14 cellular contexts compared by ENCODE assay signal in genomic region chr5:97019435-97020117, GRCh38.
A peak's percentile ranks its signal among the peaks of the same experiment; 100 is the strongest.
DNase-seq lines count a peak whose midpoint lies in the region; ATAC-seq and TF ChIP-seq lines count a peak whose summit lies in the region.
"Had no signal": no experiment of that assay in that cellular context is flagged by ENCODE, and none has a peak within 500 bp of the region (broad histone marks: within the 10 kb centered on the region; RNA-seq: fewer than 3 reads in every experiment).

No MANE protein-coding gene starts in this region.

- H3K27ac ChIP-seq in IMR-90 (ENCODE audit: insufficient read depth, low read length) (no peak overlapping the region), thyroid gland (peak overlapping the region in 2 of 3 donors; percentile 43 to 52)
- H3K27ac ChIP-seq in CD8-positive, alpha-beta memory T cell (ENCODE audit: low read depth, low read length), result no peak overlapping the region
- H3K27ac ChIP-seq: stomach had no signal

- H2BK15ac ChIP-seq in IMR-90 (ENCODE audit: low read depth, low read length), result no peak overlapping the region

- H3K36me3 ChIP-seq in IMR-90 (ENCODE audit: control insufficient read depth, insufficient read depth, low read length), result peaks cover 7% of the 10 kb centered on the region
- H3K36me3 ChIP-seq in thyroid gland, result peaks cover 0 to 14% of the 10 kb centered on the region in 2 donors
- peaks cover 45% of the 10 kb centered on the region for H3K36me3 ChIP-seq in CD8-positive, alpha-beta memory T cell (ENCODE audit: insufficient read depth, low read length)

- DNase-seq in IMR-90, result peak; percentile 34
- no peak for DNase-seq in chondrocyte (ENCODE audit: low spot score)
- peak; percentile 79 for DNase-seq in kidney glomerular epithelial cell (lab: John Stamatoyannopoulos, UW)
- peak in 1 of 2 donors; percentile 15 for DNase-seq in thyroid gland
- no peak for DNase-seq in CD8-positive, alpha-beta memory T cell
- DNase-seq in sciatic nerve (ENCODE audit: low spot score), result no peak
- DNase-seq: activated CD4-positive, alpha-beta memory T cell treated with anti-CD3 and anti-CD28 coated beads, Interleukin-2, amount 10 ng/mL, durations not matched to agents 7 days and 5 days; activated effector memory CD4-positive, alpha-beta T cell treated with Interleukin-2 at 50 U/mL for 16 hours; CD4-positive, alpha-beta memory T cell; naive B cell; NCI-H69; stomach had no signal

- H4K91ac ChIP-seq in IMR-90 (ENCODE audit: insufficient read depth, low read depth, low read length), result no peak overlapping the region

- H3K27me3 ChIP-seq in IMR-90 (ENCODE audit: control insufficient read depth, insufficient read depth, low read length) (no peaks in the 10 kb centered on the region), thyroid gland (no peaks in the 10 kb centered on the region)
- no peaks in the 10 kb centered on the region for H3K27me3 ChIP-seq in CD8-positive, alpha-beta memory T cell (ENCODE audit: insufficient read depth, low read length, poor library complexity, severe bottlenecking)
- H3K27me3 ChIP-seq: stomach had no signal

- H4K20me1 ChIP-seq in IMR-90 (ENCODE audit: insufficient read depth, low read length), result no peaks in the 10 kb centered on the region

- TF ChIP-seq CTCF in IMR-90 (conservative IDR thresholded peaks at IDR 0.05; ENCODE audit: low read depth, low read length), result no peak
- no peak for TF ChIP-seq CTCF in chondrocyte (IDR thresholded peaks at IDR 0.05)
- no peak for TF ChIP-seq CTCF in thyroid gland (IDR thresholded peaks at IDR 0.05)

- no peak overlapping the region for H4K8ac ChIP-seq in IMR-90 (ENCODE audit: low read depth in 2 of 2, low read length in 2 of 2)

- BruUV-seq in IMR-90 (replicated peaks; lab: Mats Ljungman, UMichigan), result no TSS peak

- no peak overlapping the region for H3K9ac ChIP-seq in IMR-90 (ENCODE audit: low read depth, low read length)

- H3K23ac ChIP-seq in IMR-90 (ENCODE audit: low read depth, low read length), result no peak overlapping the region

- H3K4me1 ChIP-seq in IMR-90 (ENCODE audit: control insufficient read depth, insufficient read depth, low read length) (no peaks in the 10 kb centered on the region), thyroid gland (peaks cover 0 to 13% of the 10 kb centered on the region in 2 donors)
- peaks cover 8% of the 10 kb centered on the region for H3K4me1 ChIP-seq in CD8-positive, alpha-beta memory T cell (ENCODE audit: insufficient read depth, low read length)

- H3K9me3 ChIP-seq in IMR-90 (ENCODE audit: control insufficient read depth, insufficient read depth, low read length) (no peaks in the 10 kb centered on the region), thyroid gland (no peaks in the 10 kb centered on the region)
- H3K9me3 ChIP-seq in CD8-positive, alpha-beta memory T cell (ENCODE audit: low read length), result no peaks in the 10 kb centered on the region
- H3K9me3 ChIP-seq: stomach had no signal

- no peak overlapping the region for H3K4me2 ChIP-seq in IMR-90 (ENCODE audit: low read depth, low read length)

- no peaks in the 10 kb centered on the region for H3K79me1 ChIP-seq in IMR-90 (ENCODE audit: low read depth in 1 of 2, low read length in 2 of 2)

- H3K27ac Mint-ChIP-seq in chondrocyte (ENCODE audit: unreplicated experiment), result peak overlapping the region; percentile 14
- peak overlapping the region in 2 of 8 donors; percentile 55 to 79 for H3K27ac Mint-ChIP-seq in CD8-positive, alpha-beta memory T cell
- H3K27ac Mint-ChIP-seq: activated CD4-positive, alpha-beta memory T cell treated with anti-CD3 and anti-CD28 coated beads, Interleukin-2, amount 10 ng/mL, durations not matched to agents 7 days and 5 days; T-helper 2 cell treated with Interferon-gamma antibody and Interleukin-4, amounts not matched to agents 5 μg/mL and 100 μg/mL, for 36 hours had no signal

- TF ChIP-seq RAD21 in IMR-90 (IDR thresholded peaks at IDR 0.05; ENCODE audit: low read length), result no peak

- no peak overlapping the region for H2BK5ac ChIP-seq in IMR-90 (ENCODE audit: low read depth, low read length, poor library complexity, severe bottlenecking)

- no peaks in the 10 kb centered on the region; the same call in 1 of the 2 replicates for H3K9me1 ChIP-seq in IMR-90 (ENCODE audit: insufficient read depth, low read length)

- H4K5ac ChIP-seq in IMR-90 (ENCODE audit: low read depth, low read length), result no peak overlapping the region

- intact Hi-C loops in IMR-90 (cut with micrococcal nuclease) (no loop called here), thyroid gland (cut with DNase I) (no loop called here), sciatic nerve (cut with DNase I) (no loop called here)

- H2AFZ ChIP-seq in IMR-90 (replicated peaks; ENCODE audit: low read length, poor library complexity), result no peak overlapping the region

- no peaks in the 10 kb centered on the region for H3K27me3 Mint-ChIP-seq in chondrocyte (ENCODE audit: low read depth)
- H3K27me3 Mint-ChIP-seq in CD8-positive, alpha-beta memory T cell, result no peaks in the 10 kb centered on the region
- H3K27me3 Mint-ChIP-seq: activated CD4-positive, alpha-beta memory T cell treated with anti-CD3 and anti-CD28 coated beads, Interleukin-2, amount 10 ng/mL, durations not matched to agents 7 days and 5 days; CD4-positive, alpha-beta memory T cell; naive B cell had no signal

- ATAC-seq in IMR-90 (ENCODE audit: low read depth) (no peak), sciatic nerve (no peak), GM18870 (IDR thresholded peaks at IDR 0.05; ENCODE audit: unreplicated experiment) (no peak)

- H3K56ac ChIP-seq in IMR-90 (ENCODE audit: extremely low read depth, insufficient read depth, low read length), result no peak overlapping the region

- no peak overlapping the region for H3K14ac ChIP-seq in IMR-90 (replicated peaks; ENCODE audit: low read depth, low read length)

- CTCF ChIA-PET in IMR-90 (lab: Yijun Ruan, JAX), result no interaction called here
- CTCF ChIA-PET in CD8-positive, alpha-beta memory T cell (lab: Charles Lee), result interaction anchor here (0.7 kb wide), 1 partner anchor 141 kb away, joined by 3 read pairs; no protein-coding TSS in a partner anchor

- peaks cover 20% of the 10 kb centered on the region for H3K36me3 Mint-ChIP-seq in chondrocyte (ENCODE audit: low read depth)
- H3K36me3 Mint-ChIP-seq in CD8-positive, alpha-beta memory T cell, result peaks cover 0 to 84% (median 33%) of the 10 kb centered on the region in 3 donors

- H3K4me1 Mint-ChIP-seq in chondrocyte (ENCODE audit: low read depth), result peaks cover 9% of the 10 kb centered on the region
- H3K4me1 Mint-ChIP-seq in CD8-positive, alpha-beta memory T cell, result peaks cover 25 to 52% (median 33%) of the 10 kb centered on the region in 3 donors

- H2AK9ac ChIP-seq in IMR-90 (replicated peaks; ENCODE audit: low read depth, low read length, poor library complexity), result no peak overlapping the region

- dilution Hi-C loops in IMR-90 (cut with HindIII; ENCODE audit: low sequenced_read_pairs, unreplicated experiment), result no loop called here

- H3K9me3 Mint-ChIP-seq in chondrocyte (ENCODE audit: low read depth), result no peaks in the 10 kb centered on the region
- H3K9me3 Mint-ChIP-seq in CD8-positive, alpha-beta memory T cell, result no peaks in the 10 kb centered on the region
- H3K9me3 Mint-ChIP-seq: activated CD4-positive, alpha-beta memory T cell treated with anti-CD3 and anti-CD28 coated beads, Interleukin-2, amount 10 ng/mL, durations not matched to agents 7 days and 5 days; CD4-positive, alpha-beta memory T cell; naive B cell; T-helper 2 cell treated with Interferon-gamma antibody and Interleukin-4, amounts not matched to agents 5 μg/mL and 100 μg/mL, for 36 hours had no signal

- in situ Hi-C loops in IMR-90 (cut with MboI; ENCODE audit: low sequenced_read_pairs), result no loop called here

- H3K4me3 ChIP-seq in IMR-90 (ENCODE audit: insufficient read depth, low read depth, low read length), result no peak overlapping the region
- H3K4me3 ChIP-seq in thyroid gland (replicated peaks in 1 of 3), result no peak overlapping the region
- H3K4me3 ChIP-seq in CD8-positive, alpha-beta memory T cell (ENCODE audit: low read length), result no peak overlapping the region
- H3K4me3 ChIP-seq: stomach had no signal

- 80% methylated on average over 1 of the region's 5 CpGs; no CpG with 5 or more reads in 1 of the 2 experiments for WGBS in IMR-90 (ENCODE audit: extremely low coverage in 2 of 2, insufficient read length in 1 of 2), 2 experiments
- 47% methylated on average over 5 of the region's 5 CpGs for WGBS in thyroid gland, 2 donors

- no peak overlapping the region for H2BK20ac ChIP-seq in IMR-90 (ENCODE audit: low read depth, low read length)

- no peak overlapping the region for H2AK5ac ChIP-seq in IMR-90 (ENCODE audit: low read depth, low read length)

- no peak overlapping the region for H3K4ac ChIP-seq in IMR-90 (ENCODE audit: low read depth, low read length)

- H2BK120ac ChIP-seq in IMR-90 (ENCODE audit: low read depth, low read length), result no peak overlapping the region

- POLR2A ChIA-PET in IMR-90 (lab: Charles Lee; ENCODE audit: unreplicated experiment), result no interaction called here
- POLR2A ChIA-PET in CD8-positive, alpha-beta memory T cell (lab: Charles Lee), result no interaction called here

- H3K4me3 Mint-ChIP-seq in chondrocyte (ENCODE audit: unreplicated experiment), result no peak overlapping the region
- no peak overlapping the region for H3K4me3 Mint-ChIP-seq in CD8-positive, alpha-beta memory T cell
- H3K4me3 Mint-ChIP-seq: activated CD4-positive, alpha-beta memory T cell treated with anti-CD3 and anti-CD28 coated beads, Interleukin-2, amount 10 ng/mL, durations not matched to agents 7 days and 5 days; CD4-positive, alpha-beta memory T cell; naive B cell; T-helper 2 cell treated with Interferon-gamma antibody and Interleukin-4, amounts not matched to agents 5 μg/mL and 100 μg/mL, for 36 hours had no signal

- H3K18ac ChIP-seq in IMR-90 (ENCODE audit: low read depth, low read length), result no peak overlapping the region

- TF ChIP-seq POLR2A in IMR-90 (IDR thresholded peaks at IDR 0.05; ENCODE audit: low read depth, low read length) (no peak), thyroid gland (IDR thresholded peaks at IDR 0.05) (no peak)

TF ChIP-seq in IMR-90, 13 proteins besides CTCF, POLR2A, EP300 and RAD21:
- TF ChIP-seq SMC3 (IDR thresholded peaks at IDR 0.05; ENCODE audit: low read depth, low read length) (no peak), MXI1 (IDR thresholded peaks at IDR 0.05; ENCODE audit: borderline replicate concordance, low read depth, low read length) (no peak)

Comparison
In these comparisons a context has a peak if more than half of its experiments do, and no peak if none do; other contexts are left out.
1. DNase-seq: peak in IMR-90 (single experiment) and kidney glomerular epithelial cell (single experiment); none in chondrocyte (single experiment), CD8-positive, alpha-beta memory T cell (0 of 5) and sciatic nerve (single experiment).
2. H3K27ac ChIP-seq: peak in thyroid gland (2 of 3); none in IMR-90 (single experiment) and CD8-positive, alpha-beta memory T cell (single experiment).